1 cellular context compared by ENCODE assay signal in the genomic region with DNA sequence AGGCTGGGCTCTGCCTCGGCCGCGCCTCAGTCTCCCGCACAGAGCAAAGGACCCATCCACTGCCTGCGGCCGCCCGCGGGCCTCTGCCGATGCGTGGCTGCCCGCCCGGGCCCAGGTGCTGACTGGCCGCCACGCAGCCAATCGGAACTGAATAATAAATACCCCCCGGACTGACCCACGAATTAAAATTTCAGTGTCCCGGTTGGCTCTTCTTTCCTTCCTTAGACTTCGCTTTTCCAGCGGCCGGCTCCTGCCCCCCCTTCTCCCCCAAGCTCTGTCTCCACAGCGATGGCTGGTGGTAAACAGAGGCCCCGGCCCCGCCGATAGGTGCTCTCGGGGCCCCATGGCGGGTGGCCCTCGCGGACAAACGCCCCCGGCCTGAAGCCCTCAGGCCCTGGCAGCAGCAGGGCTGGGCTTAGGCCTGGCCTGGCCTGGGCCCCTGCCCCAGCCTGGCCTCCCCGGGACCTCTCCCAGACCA.
TF ChIP-seq lines count a peak whose summit lies in the region.

No MANE protein-coding gene starts in this region.

TF ChIP-seq in HepG2, 621 proteins besides CTCF, POLR2A, EP300 and RAD21 (continued from another document and continues in another):
- TF ChIP-seq, protein P1, sequence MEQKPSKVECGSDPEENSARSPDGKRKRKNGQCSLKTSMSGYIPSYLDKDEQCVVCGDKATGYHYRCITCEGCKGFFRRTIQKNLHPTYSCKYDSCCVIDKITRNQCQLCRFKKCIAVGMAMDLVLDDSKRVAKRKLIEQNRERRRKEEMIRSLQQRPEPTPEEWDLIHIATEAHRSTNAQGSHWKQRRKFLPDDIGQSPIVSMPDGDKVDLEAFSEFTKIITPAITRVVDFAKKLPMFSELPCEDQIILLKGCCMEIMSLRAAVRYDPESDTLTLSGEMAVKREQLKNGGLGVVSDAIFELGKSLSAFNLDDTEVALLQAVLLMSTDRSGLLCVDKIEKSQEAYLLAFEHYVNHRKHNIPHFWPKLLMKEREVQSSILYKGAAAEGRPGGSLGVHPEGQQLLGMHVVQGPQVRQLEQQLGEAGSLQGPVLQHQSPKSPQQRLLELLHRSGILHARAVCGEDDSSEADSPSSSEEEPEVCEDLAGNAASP (CRISPR knock-in tag; IDR thresholded peaks at IDR 0.05; ENCODE audit: borderline replicate concordance): no peak
- TF ChIP-seq, protein P2, sequence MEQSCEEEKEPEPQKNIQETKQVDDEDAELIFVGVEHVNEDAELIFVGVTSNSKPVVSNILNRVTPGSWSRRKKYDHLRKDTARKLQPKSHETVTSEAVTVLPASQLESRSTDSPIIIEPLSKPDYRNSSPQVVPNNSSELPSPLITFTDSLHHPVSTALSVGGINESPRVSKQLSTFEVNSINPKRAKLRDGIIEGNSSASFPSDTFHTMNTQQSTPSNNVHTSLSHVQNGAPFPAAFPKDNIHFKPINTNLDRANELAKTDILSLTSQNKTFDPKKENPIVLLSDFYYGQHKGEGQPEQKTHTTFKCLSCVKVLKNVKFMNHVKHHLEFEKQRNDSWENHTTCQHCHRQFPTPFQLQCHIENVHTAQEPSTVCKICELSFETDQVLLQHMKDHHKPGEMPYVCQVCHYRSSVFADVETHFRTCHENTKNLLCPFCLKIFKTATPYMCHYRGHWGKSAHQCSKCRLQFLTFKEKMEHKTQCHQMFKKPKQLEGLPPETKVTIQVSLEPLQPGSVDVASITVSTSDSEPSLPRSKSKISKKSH (CRISPR knock-in tag; IDR thresholded peaks at IDR 0.05; ENCODE audit: borderline replicate concordance): 0 out of 2 replicates have a peak, but pooled peaks have one; percentile 62
- TF ChIP-seq SCMH1 (CRISPR knock-in tag; IDR thresholded peaks at IDR 0.05; ENCODE audit: borderline replicate concordance) (no peak), KDM1A (CRISPR knock-in tag; IDR thresholded peaks at IDR 0.05) (no peak), MIER3 (CRISPR knock-in tag; IDR thresholded peaks at IDR 0.05; ENCODE audit: borderline replicate concordance) (no peak), TSC22D2 (CRISPR knock-in tag; IDR thresholded peaks at IDR 0.05; ENCODE audit: borderline replicate concordance) (no peak), CBX1 (IDR thresholded peaks at IDR 0.05; ENCODE audit: low read depth) (no peak), HOXA7 (CRISPR knock-in tag; IDR thresholded peaks at IDR 0.05) (no peak), ZNF501 (CRISPR knock-in tag; IDR thresholded peaks at IDR 0.05) (0 out of 2 replicates have a peak, but pooled peaks have one; percentile 46), ZNF761 (CRISPR knock-in tag; conservative IDR thresholded peaks at IDR 0.05) (0 out of 2 replicates have a peak, but pooled peaks have one; percentile 1), ZSCAN25 (CRISPR knock-in tag; IDR thresholded peaks at IDR 0.05) (0 out of 2 replicates have a peak, but pooled peaks have one; percentile 2), ZFY (CRISPR knock-in tag; IDR thresholded peaks at IDR 0.05) (peak; percentile 72), MAFF (IDR thresholded peaks at IDR 0.05; ENCODE audit: low read depth, low read length) (no peak), ZSCAN12 (CRISPR knock-in tag; IDR thresholded peaks at IDR 0.05) (no peak), PHF8 (CRISPR knock-in tag; IDR thresholded peaks at IDR 0.05) (no peak), U2AF2 (IDR thresholded peaks at IDR 0.05; ENCODE audit: low read depth, low read length) (no peak), ZNF496 (CRISPR knock-in tag; IDR thresholded peaks at IDR 0.05; ENCODE audit: insufficient replicate concordance) (no peak), ZNF782 (CRISPR knock-in tag; IDR thresholded peaks at IDR 0.05; ENCODE audit: borderline replicate concordance) (no peak), TAF1 (CRISPR knock-in tag; IDR thresholded peaks at IDR 0.05) (no peak; the same call in 1 of the 2 replicates), SP4 (CRISPR knock-in tag; IDR thresholded peaks at IDR 0.05) (no peak), ZNF652 (CRISPR knock-in tag; IDR thresholded peaks at IDR 0.05; ENCODE audit: borderline replicate concordance, low read depth) (no peak), ZNF550 (CRISPR knock-in tag; IDR thresholded peaks at IDR 0.05; ENCODE audit: borderline replicate concordance) (no peak), ZNF335 (CRISPR knock-in tag; IDR thresholded peaks at IDR 0.05) (no peak), SRSF4 (IDR thresholded peaks at IDR 0.05; ENCODE audit: low read depth, low read length, poor library complexity, severe bottlenecking) (no peak), ATF7-NPFF (CRISPR knock-in tag; IDR thresholded peaks at IDR 0.05; ENCODE audit: low read depth) (0 out of 2 replicates have a peak, but pooled peaks have one; percentile 24), PITX1 (CRISPR knock-in tag; IDR thresholded peaks at IDR 0.05) (no peak), ZNF790 (CRISPR knock-in tag; IDR thresholded peaks at IDR 0.05; ENCODE audit: borderline replicate concordance) (0 out of 2 replicates have a peak, but pooled peaks have one; percentile 11), ZNF547 (CRISPR knock-in tag; IDR thresholded peaks at IDR 0.05) (peak; percentile 31), ZNF572 (CRISPR knock-in tag; IDR thresholded peaks at IDR 0.05) (no peak), ZNF160 (CRISPR knock-in tag; IDR thresholded peaks at IDR 0.05) (no peak)
- TF ChIP-seq, protein P3, sequence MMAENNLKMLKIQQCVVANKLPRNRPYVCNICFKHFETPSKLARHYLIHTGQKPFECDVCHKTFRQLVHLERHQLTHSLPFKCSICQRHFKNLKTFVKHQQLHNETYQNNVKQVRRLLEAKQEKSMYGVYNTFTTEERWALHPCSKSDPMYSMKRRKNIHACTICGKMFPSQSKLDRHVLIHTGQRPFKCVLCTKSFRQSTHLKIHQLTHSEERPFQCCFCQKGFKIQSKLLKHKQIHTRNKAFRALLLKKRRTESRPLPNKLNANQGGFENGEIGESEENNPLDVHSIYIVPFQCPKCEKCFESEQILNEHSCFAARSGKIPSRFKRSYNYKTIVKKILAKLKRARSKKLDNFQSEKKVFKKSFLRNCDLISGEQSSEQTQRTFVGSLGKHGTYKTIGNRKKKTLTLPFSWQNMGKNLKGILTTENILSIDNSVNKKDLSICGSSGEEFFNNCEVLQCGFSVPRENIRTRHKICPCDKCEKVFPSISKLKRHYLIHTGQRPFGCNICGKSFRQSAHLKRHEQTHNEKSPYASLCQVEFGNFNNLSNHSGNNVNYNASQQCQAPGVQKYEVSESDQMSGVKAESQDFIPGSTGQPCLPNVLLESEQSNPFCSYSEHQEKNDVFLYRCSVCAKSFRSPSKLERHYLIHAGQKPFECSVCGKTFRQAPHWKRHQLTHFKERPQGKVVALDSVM (CRISPR knock-in tag; IDR thresholded peaks at IDR 0.05): no peak; the same call in 1 of the 2 replicates
- TF ChIP-seq, protein P4, sequence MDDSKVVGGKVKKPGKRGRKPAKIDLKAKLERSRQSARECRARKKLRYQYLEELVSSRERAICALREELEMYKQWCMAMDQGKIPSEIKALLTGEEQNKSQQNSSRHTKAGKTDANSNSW (CRISPR knock-in tag; IDR thresholded peaks at IDR 0.05; ENCODE audit: borderline replicate concordance): no peak
- TF ChIP-seq, protein P5, sequence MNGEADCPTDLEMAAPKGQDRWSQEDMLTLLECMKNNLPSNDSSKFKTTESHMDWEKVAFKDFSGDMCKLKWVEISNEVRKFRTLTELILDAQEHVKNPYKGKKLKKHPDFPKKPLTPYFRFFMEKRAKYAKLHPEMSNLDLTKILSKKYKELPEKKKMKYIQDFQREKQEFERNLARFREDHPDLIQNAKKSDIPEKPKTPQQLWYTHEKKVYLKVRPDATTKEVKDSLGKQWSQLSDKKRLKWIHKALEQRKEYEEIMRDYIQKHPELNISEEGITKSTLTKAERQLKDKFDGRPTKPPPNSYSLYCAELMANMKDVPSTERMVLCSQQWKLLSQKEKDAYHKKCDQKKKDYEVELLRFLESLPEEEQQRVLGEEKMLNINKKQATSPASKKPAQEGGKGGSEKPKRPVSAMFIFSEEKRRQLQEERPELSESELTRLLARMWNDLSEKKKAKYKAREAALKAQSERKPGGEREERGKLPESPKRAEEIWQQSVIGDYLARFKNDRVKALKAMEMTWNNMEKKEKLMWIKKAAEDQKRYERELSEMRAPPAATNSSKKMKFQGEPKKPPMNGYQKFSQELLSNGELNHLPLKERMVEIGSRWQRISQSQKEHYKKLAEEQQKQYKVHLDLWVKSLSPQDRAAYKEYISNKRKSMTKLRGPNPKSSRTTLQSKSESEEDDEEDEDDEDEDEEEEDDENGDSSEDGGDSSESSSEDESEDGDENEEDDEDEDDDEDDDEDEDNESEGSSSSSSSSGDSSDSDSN (CRISPR knock-in tag; IDR thresholded peaks at IDR 0.05): peak; percentile 14; the same call in 1 of the 2 replicates
- TF ChIP-seq, protein P6, sequence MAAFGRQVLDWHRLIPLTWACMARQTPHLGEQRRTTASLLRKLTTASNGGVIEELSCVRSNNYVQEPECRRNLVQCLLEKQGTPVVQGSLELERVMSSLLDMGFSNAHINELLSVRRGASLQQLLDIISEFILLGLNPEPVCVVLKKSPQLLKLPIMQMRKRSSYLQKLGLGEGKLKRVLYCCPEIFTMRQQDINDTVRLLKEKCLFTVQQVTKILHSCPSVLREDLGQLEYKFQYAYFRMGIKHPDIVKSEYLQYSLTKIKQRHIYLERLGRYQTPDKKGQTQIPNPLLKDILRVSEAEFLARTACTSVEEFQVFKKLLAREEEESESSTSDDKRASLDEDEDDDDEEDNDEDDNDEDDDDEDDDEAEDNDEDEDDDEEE (CRISPR knock-in tag; IDR thresholded peaks at IDR 0.05): peak; percentile 35; the same call in 1 of the 2 replicates
- TF ChIP-seq, protein P7, sequence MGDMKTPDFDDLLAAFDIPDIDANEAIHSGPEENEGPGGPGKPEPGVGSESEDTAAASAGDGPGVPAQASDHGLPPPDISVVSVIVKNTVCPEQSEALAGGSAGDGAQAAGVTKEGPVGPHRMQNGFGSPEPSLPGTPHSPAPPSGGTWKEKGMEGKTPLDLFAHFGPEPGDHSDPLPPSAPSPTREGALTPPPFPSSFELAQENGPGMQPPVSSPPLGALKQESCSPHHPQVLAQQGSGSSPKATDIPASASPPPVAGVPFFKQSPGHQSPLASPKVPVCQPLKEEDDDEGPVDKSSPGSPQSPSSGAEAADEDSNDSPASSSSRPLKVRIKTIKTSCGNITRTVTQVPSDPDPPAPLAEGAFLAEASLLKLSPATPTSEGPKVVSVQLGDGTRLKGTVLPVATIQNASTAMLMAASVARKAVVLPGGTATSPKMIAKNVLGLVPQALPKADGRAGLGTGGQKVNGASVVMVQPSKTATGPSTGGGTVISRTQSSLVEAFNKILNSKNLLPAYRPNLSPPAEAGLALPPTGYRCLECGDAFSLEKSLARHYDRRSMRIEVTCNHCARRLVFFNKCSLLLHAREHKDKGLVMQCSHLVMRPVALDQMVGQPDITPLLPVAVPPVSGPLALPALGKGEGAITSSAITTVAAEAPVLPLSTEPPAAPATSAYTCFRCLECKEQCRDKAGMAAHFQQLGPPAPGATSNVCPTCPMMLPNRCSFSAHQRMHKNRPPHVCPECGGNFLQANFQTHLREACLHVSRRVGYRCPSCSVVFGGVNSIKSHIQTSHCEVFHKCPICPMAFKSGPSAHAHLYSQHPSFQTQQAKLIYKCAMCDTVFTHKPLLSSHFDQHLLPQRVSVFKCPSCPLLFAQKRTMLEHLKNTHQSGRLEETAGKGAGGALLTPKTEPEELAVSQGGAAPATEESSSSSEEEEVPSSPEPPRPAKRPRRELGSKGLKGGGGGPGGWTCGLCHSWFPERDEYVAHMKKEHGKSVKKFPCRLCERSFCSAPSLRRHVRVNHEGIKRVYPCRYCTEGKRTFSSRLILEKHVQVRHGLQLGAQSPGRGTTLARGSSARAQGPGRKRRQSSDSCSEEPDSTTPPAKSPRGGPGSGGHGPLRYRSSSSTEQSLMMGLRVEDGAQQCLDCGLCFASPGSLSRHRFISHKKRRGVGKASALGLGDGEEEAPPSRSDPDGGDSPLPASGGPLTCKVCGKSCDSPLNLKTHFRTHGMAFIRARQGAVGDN (CRISPR knock-in tag; IDR thresholded peaks at IDR 0.05): peak; percentile 20
- TF ChIP-seq, protein P8, sequence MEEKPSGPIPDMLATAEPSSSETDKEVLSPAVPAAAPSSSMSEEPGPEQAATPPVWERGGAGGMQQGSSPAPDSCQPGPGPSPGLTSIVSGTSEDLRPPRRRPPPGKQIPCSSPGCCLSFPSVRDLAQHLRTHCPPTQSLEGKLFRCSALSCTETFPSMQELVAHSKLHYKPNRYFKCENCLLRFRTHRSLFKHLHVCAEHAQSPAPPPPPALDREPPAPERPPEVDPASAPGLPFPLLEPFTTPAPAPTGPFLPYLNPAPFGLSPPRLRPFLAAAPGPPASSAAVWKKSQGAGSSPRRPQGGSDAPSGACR (CRISPR knock-in tag; IDR thresholded peaks at IDR 0.05): 0 out of 2 replicates have a peak, but pooled peaks have one; percentile 27
- TF ChIP-seq, protein P9, sequence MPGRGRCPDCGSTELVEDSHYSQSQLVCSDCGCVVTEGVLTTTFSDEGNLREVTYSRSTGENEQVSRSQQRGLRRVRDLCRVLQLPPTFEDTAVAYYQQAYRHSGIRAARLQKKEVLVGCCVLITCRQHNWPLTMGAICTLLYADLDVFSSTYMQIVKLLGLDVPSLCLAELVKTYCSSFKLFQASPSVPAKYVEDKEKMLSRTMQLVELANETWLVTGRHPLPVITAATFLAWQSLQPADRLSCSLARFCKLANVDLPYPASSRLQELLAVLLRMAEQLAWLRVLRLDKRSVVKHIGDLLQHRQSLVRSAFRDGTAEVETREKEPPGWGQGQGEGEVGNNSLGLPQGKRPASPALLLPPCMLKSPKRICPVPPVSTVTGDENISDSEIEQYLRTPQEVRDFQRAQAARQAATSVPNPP (CRISPR knock-in tag; IDR thresholded peaks at IDR 0.05): no peak
- TF ChIP-seq, protein P10, sequence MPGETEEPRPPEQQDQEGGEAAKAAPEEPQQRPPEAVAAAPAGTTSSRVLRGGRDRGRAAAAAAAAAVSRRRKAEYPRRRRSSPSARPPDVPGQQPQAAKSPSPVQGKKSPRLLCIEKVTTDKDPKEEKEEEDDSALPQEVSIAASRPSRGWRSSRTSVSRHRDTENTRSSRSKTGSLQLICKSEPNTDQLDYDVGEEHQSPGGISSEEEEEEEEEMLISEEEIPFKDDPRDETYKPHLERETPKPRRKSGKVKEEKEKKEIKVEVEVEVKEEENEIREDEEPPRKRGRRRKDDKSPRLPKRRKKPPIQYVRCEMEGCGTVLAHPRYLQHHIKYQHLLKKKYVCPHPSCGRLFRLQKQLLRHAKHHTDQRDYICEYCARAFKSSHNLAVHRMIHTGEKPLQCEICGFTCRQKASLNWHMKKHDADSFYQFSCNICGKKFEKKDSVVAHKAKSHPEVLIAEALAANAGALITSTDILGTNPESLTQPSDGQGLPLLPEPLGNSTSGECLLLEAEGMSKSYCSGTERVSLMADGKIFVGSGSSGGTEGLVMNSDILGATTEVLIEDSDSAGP (CRISPR knock-in tag; IDR thresholded peaks at IDR 0.05; ENCODE audit: borderline replicate concordance): peak; percentile 32; the same call in 1 of the 2 replicates
- TF ChIP-seq, protein P11, sequence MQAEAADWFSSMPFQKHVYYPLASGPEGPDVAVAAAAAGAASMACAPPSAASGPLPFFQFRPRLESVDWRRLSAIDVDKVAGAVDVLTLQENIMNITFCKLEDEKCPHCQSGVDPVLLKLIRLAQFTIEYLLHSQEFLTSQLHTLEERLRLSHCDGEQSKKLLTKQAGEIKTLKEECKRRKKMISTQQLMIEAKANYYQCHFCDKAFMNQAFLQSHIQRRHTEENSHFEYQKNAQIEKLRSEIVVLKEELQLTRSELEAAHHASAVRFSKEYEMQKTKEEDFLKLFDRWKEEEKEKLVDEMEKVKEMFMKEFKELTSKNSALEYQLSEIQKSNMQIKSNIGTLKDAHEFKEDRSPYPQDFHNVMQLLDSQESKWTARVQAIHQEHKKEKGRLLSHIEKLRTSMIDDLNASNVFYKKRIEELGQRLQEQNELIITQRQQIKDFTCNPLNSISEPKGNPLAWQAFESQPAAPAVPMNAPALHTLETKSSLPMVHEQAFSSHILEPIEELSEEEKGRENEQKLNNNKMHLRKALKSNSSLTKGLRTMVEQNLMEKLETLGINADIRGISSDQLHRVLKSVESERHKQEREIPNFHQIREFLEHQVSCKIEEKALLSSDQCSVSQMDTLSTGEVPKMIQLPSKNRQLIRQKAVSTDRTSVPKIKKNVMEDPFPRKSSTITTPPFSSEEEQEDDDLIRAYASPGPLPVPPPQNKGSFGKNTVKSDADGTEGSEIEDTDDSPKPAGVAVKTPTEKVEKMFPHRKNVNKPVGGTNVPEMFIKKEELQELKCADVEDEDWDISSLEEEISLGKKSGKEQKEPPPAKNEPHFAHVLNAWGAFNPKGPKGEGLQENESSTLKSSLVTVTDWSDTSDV (CRISPR knock-in tag; IDR thresholded peaks at IDR 0.05): no peak
